Comparison of ENCODE assay signal across 18 cellular contexts in the genomic region with DNA sequence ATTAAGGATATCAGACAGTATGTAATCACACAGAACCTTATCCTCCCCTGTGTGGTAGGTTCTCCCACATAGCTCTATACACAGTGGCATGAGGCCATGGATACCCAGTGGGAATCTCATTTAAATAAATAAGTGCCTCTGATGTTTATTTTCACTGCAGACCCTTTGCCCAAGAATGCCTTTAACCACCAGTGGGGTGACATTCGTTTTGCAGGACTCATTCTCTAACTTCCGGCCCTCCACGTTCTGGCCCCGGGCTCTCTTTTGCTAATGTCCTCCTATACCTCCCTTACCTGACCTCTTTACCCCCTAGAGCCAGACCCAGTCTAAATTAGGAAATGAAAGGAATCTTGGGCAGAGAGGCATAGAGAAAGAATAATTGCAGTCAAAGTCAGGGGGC. TPM values are rescaled to one million over a fixed set of nuclear protein-coding genes. Genes with fewer than 3 reads are reported as not detected.
A peak's percentile ranks its signal among the peaks of the same experiment; 100 is the strongest.
DNase-seq lines count a peak whose midpoint lies in the region; ATAC-seq, FAIRE-seq and TF ChIP-seq lines count a peak whose summit lies in the region.
"Had no signal": no experiment of that assay in that cellular context is flagged by ENCODE, and none has a peak within 500 bp of the region (broad histone marks: within the 10 kb centered on the region; RNA-seq: fewer than 3 reads in every experiment).

No MANE protein-coding gene starts in this region.

- peak overlapping the region; percentile 62 for H3K27ac Mint-ChIP-seq in HFFc6
- H3K27ac Mint-ChIP-seq: activated naive CD4-positive, alpha-beta T cell treated with anti-CD3 and anti-CD28 coated beads, Interleukin-2, amount 50 U/mL, for 72 hours; effector memory CD8-positive, alpha-beta T cell had no signal

- H3K36me3 ChIP-seq in ACC112 (ENCODE audit: insufficient read depth, low read length) (peaks cover 27% of the 10 kb centered on the region), H1 (ENCODE audit: control insufficient read depth in 2 of 4, insufficient read depth in 4 of 4, low read length in 3 of 4) (no peaks in the 10 kb centered on the region), osteoblast (ENCODE audit: insufficient read depth, low read length) (peaks cover 77% of the 10 kb centered on the region)
- H3K36me3 ChIP-seq: upper lobe of left lung had no signal

- TF ChIP-seq POLR2A in H1 (IDR thresholded peaks at IDR 0.05; ENCODE audit: control extremely low read depth in 1 of 2, low read depth in 2 of 2, low read length in 2 of 2) (no peak), erythroblast (IDR thresholded peaks at IDR 0.05; ENCODE audit: low read length) (no peak)

- no peak overlapping the region for H4K5ac ChIP-seq in H1 (ENCODE audit: insufficient read length, low read depth, low read length)

- H4K20me1 ChIP-seq in H1 (replicated peaks in 1 of 2; ENCODE audit: control insufficient read depth in 1 of 2, insufficient read depth in 2 of 2, low read length in 2 of 2) (no peaks in the 10 kb centered on the region), osteoblast (ENCODE audit: insufficient read depth, low read length) (peaks cover 59% of the 10 kb centered on the region)

- H3K4me3 Mint-ChIP-seq in HFFc6, result peak overlapping the region; percentile 43
- H3K4me3 Mint-ChIP-seq: effector memory CD8-positive, alpha-beta T cell had no signal

- H4K91ac ChIP-seq in H1 (replicated peaks; ENCODE audit: insufficient read length, low read length), result no peak overlapping the region

- CTCF ChIA-PET in H1 (lab: Charles Lee; ENCODE audit: partially characterized antibody), result interaction anchor here (2.4 kb wide), 1 partner anchor 10 kb away, joined by 15 read pairs; no protein-coding TSS in a partner anchor

- peak overlapping the region; percentile 96 for H3K27ac ChIP-seq in ACC112 (ENCODE audit: low read depth, low read length)
- no peak overlapping the region for H3K27ac ChIP-seq in H1 (ENCODE audit: low read depth, low read length)
- peak overlapping the region; percentile 54 for H3K27ac ChIP-seq in osteoblast (ENCODE audit: low read depth, low read length)
- H3K27ac ChIP-seq: HL-60, upper lobe of left lung had no signal

- H2BK5ac ChIP-seq in H1 (ENCODE audit: low read depth, low read length), result peak overlapping the region; percentile 68; the same call in 1 of the 2 replicates

- H3K56ac ChIP-seq in H1 (replicated peaks; ENCODE audit: insufficient read length, low read depth, low read length), result no peak overlapping the region

- no peaks in the 10 kb centered on the region for H3K27me3 Mint-ChIP-seq in HFFc6 (ENCODE audit: insufficient read depth)
- H3K27me3 Mint-ChIP-seq: effector memory CD8-positive, alpha-beta T cell had no signal

- H3K4me3 ChIP-seq in ACC112 (ENCODE audit: low read depth, low read length) (peak overlapping the region; percentile 84), H1 (ENCODE audit: extremely low read depth in 1 of 4, insufficient read depth in 2 of 4, low read depth in 3 of 4, low read length in 4 of 4) (0 out of 8 replicates have a peak overlapping the region, but pooled peaks of 1 of the 4 experiments have one; percentile 11), osteoblast (ENCODE audit: insufficient read depth, low read length) (peak overlapping the region; percentile 50)
- H3K4me3 ChIP-seq: upper lobe of left lung had no signal

- H3K4me2 ChIP-seq in H1 (ENCODE audit: insufficient read depth in 1 of 2, low read depth in 2 of 2, low read length in 2 of 2) (peak overlapping the region; percentile 9 to 24; a peak in 2 of 4 replicates), osteoblast (ENCODE audit: insufficient read depth, low read length) (peak overlapping the region; percentile 93)

- TF ChIP-seq CTCF in HFFc6 (IDR thresholded peaks at IDR 0.05) (no peak), H1 (IDR thresholded peaks at IDR 0.05; ENCODE audit: control extremely low read depth in 1 of 3, insufficient read depth in 1 of 3, low read depth in 1 of 3, low read length in 3 of 3) (no peak), osteoblast (IDR thresholded peaks at IDR 0.05; ENCODE audit: extremely low read depth, low read depth, low read length) (no peak)

- peak overlapping the region; percentile 24; the same call in 1 of the 2 replicates for H2BK20ac ChIP-seq in H1 (ENCODE audit: low read length)

- H3K79me2 ChIP-seq in ACC112 (ENCODE audit: control insufficient read depth, insufficient read depth, low read length, unreplicated experiment) (peaks cover 93% of the 10 kb centered on the region), H1 (ENCODE audit: control insufficient read depth in 1 of 2, insufficient read depth in 2 of 2, low read length in 2 of 2) (no peaks in the 10 kb centered on the region; a peak in 1 of 4 replicates), osteoblast (ENCODE audit: insufficient read depth, low read length) (peaks cover 89% of the 10 kb centered on the region)

- H3K18ac ChIP-seq in H1 (ENCODE audit: extremely low read depth, low read length), result no peak overlapping the region

- no peak for ATAC-seq in GM19035 (IDR thresholded peaks at IDR 0.05; ENCODE audit: unreplicated experiment)
- ATAC-seq in HG03354 (IDR thresholded peaks at IDR 0.05; ENCODE audit: poor library complexity, severe bottlenecking, unreplicated experiment), result no peak
- ATAC-seq: activated naive CD4-positive, alpha-beta T cell treated with anti-CD3 and anti-CD28 coated beads, Interleukin-2, amount 50 U/mL, for 72 hours; effector memory CD8-positive, alpha-beta T cell had no signal

- peak overlapping the region; percentile 30 for H2BK120ac ChIP-seq in H1 (replicated peaks; ENCODE audit: low read depth, low read length)

- H3K79me1 ChIP-seq in H1 (ENCODE audit: low read depth, low read length), result no peaks in the 10 kb centered on the region

- H3K9me3 ChIP-seq in H1 (ENCODE audit: insufficient read depth in 2 of 2, low read depth in 1 of 2, low read length in 1 of 2) (no peaks in the 10 kb centered on the region), osteoblast (ENCODE audit: low read depth, low read length) (no peaks in the 10 kb centered on the region)
- H3K9me3 ChIP-seq: upper lobe of left lung had no signal

- no peak overlapping the region for H3K4ac ChIP-seq in H1 (replicated peaks; ENCODE audit: insufficient read length, low read depth, low read length)

- TF ChIP-seq RAD21 in H1 (IDR thresholded peaks at IDR 0.05 in 1 of 2, conservative IDR thresholded peaks at IDR 0.05 in 1 of 2; ENCODE audit: low read depth in 2 of 2, low read length in 2 of 2), result no peak

- POLR2A ChIA-PET in H1 (lab: Charles Lee; ENCODE audit: partially characterized antibody), result interaction anchor here (1.0 kb wide), 1 partner anchor 9 kb away, joined by 3 read pairs; no protein-coding TSS in a partner anchor

- no peaks in the 10 kb centered on the region for H3K23me2 ChIP-seq in H1 (ENCODE audit: low read depth, low read length)

- no peak overlapping the region for H3K23ac ChIP-seq in H1 (ENCODE audit: insufficient read length)

- H3K27me3 ChIP-seq in ACC112 (ENCODE audit: insufficient read depth, low read length) (no peaks in the 10 kb centered on the region), H1 (replicated peaks in 1 of 4; ENCODE audit: control insufficient read depth in 3 of 4, extremely low read depth in 1 of 4, insufficient read depth in 3 of 4, low read length in 3 of 4) (no peaks in the 10 kb centered on the region), osteoblast (ENCODE audit: insufficient read depth, low read length) (no peaks in the 10 kb centered on the region)
- H3K27me3 ChIP-seq: upper lobe of left lung had no signal

- H3K36me3 Mint-ChIP-seq in HFFc6 (ENCODE audit: low read depth), result peaks cover 18% of the 10 kb centered on the region; the same call in 1 of the 2 replicates
- H3K36me3 Mint-ChIP-seq: activated naive CD4-positive, alpha-beta T cell treated with anti-CD3 and anti-CD28 coated beads, Interleukin-2, amount 50 U/mL, for 72 hours had no signal

- no peak overlapping the region for H4K8ac ChIP-seq in H1 (ENCODE audit: extremely low read depth, insufficient read depth, low read length)

- WGBS in H1 (ENCODE audit: extremely low coverage in 1 of 2, insufficient coverage in 1 of 2, insufficient read length in 1 of 2, insufficient replicate concordance in 2 of 2, low coverage in 1 of 2, low lambda C conversion rate in 2 of 2, missing lambda C conversion rate in 1 of 2), 2 experiments, result 19% methylated on average over 4 of the region's 4 CpGs; no CpG with 5 or more reads in 1 of the 2 experiments

- H2AK5ac ChIP-seq in H1 (ENCODE audit: low read depth, low read length), result no peak overlapping the region

- FAIRE-seq in H1 (lab: Jason Lieb, UNC), result no peak
- FAIRE-seq: D721Med, frontal cortex had no signal

- no peak overlapping the region for H3K14ac ChIP-seq in H1 (ENCODE audit: insufficient read length)

- peaks cover 74% of the 10 kb centered on the region for H3K4me1 ChIP-seq in ACC112 (ENCODE audit: control insufficient read depth, insufficient read depth, low read length, unreplicated experiment)
- peaks cover 4 to 33% (median 28%) of the 10 kb centered on the region in 4 experiments for H3K4me1 ChIP-seq in H1 (replicated peaks in 1 of 4; ENCODE audit: control insufficient read depth in 3 of 4, insufficient read depth in 4 of 4, low read length in 3 of 4)
- H3K4me1 ChIP-seq in osteoblast (ENCODE audit: insufficient read depth, low read length), result peaks cover 75% of the 10 kb centered on the region
- H3K4me1 ChIP-seq: upper lobe of left lung had no signal

- H3K9ac ChIP-seq in H1 (replicated peaks in 1 of 4; ENCODE audit: extremely low read depth in 1 of 4, low read depth in 3 of 4, low read length in 3 of 4), result no peak overlapping the region

- peaks cover 3% of the 10 kb centered on the region; the same call in 1 of the 2 replicates for H3K9me3 Mint-ChIP-seq in HFFc6
- H3K9me3 Mint-ChIP-seq: activated naive CD4-positive, alpha-beta T cell treated with anti-CD3 and anti-CD28 coated beads, Interleukin-2, amount 50 U/mL, for 72 hours; effector memory CD8-positive, alpha-beta T cell had no signal

- no peak for TF ChIP-seq EP300 in H1 (IDR thresholded peaks at IDR 0.05; ENCODE audit: borderline replicate concordance in 1 of 2, low read depth in 2 of 2, low read length in 2 of 2)

- no peak overlapping the region for H2BK12ac ChIP-seq in H1 (ENCODE audit: low read depth, low read length)

- H3K4me1 Mint-ChIP-seq in HFFc6 (ENCODE audit: low read depth), result no peaks in the 10 kb centered on the region; the same call in none of the 2 replicates

- DNase-seq in HFFc6, result no peak
- peak in 1 of 2 experiments; percentile 49 for DNase-seq in H1 (ENCODE audit: low read depth in 1 of 2, low spot score in 2 of 2)
- no peak for DNase-seq in osteoblast (ENCODE audit: insufficient read length, low spot score, missing footprints)
- DNase-seq in MV-4-11 (lab: John Stamatoyannopoulos, UW), result no peak
- DNase-seq in erythroblast (lab: John Stamatoyannopoulos, UW), result no peak
- DNase-seq: activated T-cell treated with anti-CD3 and anti-CD28 coated beads, Interleukin-2, amount 50 U/mL, for 1 hour; effector memory CD8-positive, alpha-beta T cell; Karpas-422; NCI-H1436; NCI-H446; upper lobe of left lung had no signal

- H2AFZ ChIP-seq in ACC112 (ENCODE audit: low read length, unreplicated experiment) (no peak overlapping the region), H1 (ENCODE audit: low read length) (no peak overlapping the region), osteoblast (ENCODE audit: low read length) (no peak overlapping the region)

- H2BK15ac ChIP-seq in H1 (ENCODE audit: low read length), result no peak overlapping the region

RNA-seq across cellular contexts. Expression of a gene that starts 8.3 kb away (rescaled TPM):
- total RNA-seq in HFFc6 (2021; fragmentation: NEBNext Ultra II Directional; extraction: Animal tissue kit (Norgen Biotek cat#: 25700)), result 100 to 1,000 TPM; 326 to 388 (median 358) TPM
- 12.6 and 12.9 TPM in 2 replicates for total RNA-seq in H1 (2021; fragmentation: NEBNext Ultra II Directional; extraction: Animal tissue kit (Norgen Biotek cat#: 25700))
- 0.89 and 1.1 TPM in 2 replicates for polyA plus RNA-seq in H1 (2011; rRNA removed)
- 1.00 TPM for polyA plus RNA-seq in H1 (2011; cell fraction: cytosol; rRNA removed)
- 1.2 TPM for polyA plus RNA-seq in H1 (2011; cell fraction: nucleus; rRNA removed)
- 4.2 to 5.6 TPM (median 5.1 TPM) in 4 replicates for polyA plus RNA-seq in H1 (2012, experiment 1 of 2)
- polyA plus RNA-seq in H1 (2012, experiment 2 of 2), result 0.49 TPM
- 23.7 TPM for polyA plus RNA-seq in H1 (2013, experiment 1 of 2)
- polyA plus RNA-seq in H1 (2013, experiment 2 of 2), result 25.8 TPM
- 0.91 and 1.7 TPM in 2 replicates for polyA minus RNA-seq in H1 (2011; rRNA and poly(A)+ RNA removed)
- 2.2 TPM for polyA minus RNA-seq in H1 (2011; cell fraction: cytosol; rRNA and poly(A)+ RNA removed)
- 2.2 TPM for polyA minus RNA-seq in H1 (2011; cell fraction: nucleus; rRNA and poly(A)+ RNA removed)
- 564 and 657 TPM in 2 replicates for total RNA-seq in osteoblast

Comparison
In these comparisons a context has a peak if more than half of its experiments do, and no peak if none do; other contexts are left out.
1. RNA of a gene that starts 8.3 kb away (total RNA-seq): 564 to 657 TPM in osteoblast and 326 to 388 TPM in HFFc6; 12.6 to 12.9 TPM in H1; every median in the first group is over 10 times any median in the second.